23 cellular contexts compared by ENCODE assay signal in genomic region chr9:18720691-18721090, GRCh38.
DNase-seq lines count a peak whose midpoint lies in the region; ATAC-seq and TF ChIP-seq lines count a peak whose summit lies in the region.
"Had no signal": no experiment of that assay in that cellular context is flagged by ENCODE, and none has a peak within 500 bp of the region (broad histone marks: within the 10 kb centered on the region; RNA-seq: fewer than 3 reads in every experiment).

No MANE protein-coding gene starts in this region.

- H3K9me1 ChIP-seq in IMR-90 (ENCODE audit: insufficient read depth, low read length), result no peaks in the 10 kb centered on the region

- no peaks in the 10 kb centered on the region for H3K79me1 ChIP-seq in IMR-90 (ENCODE audit: low read depth in 1 of 2, low read length in 2 of 2)

- H4K20me1 ChIP-seq in IMR-90 (ENCODE audit: insufficient read depth, low read length), result no peaks in the 10 kb centered on the region

- H3K27me3 ChIP-seq in IMR-90 (ENCODE audit: control insufficient read depth, insufficient read depth, low read length) (no peaks in the 10 kb centered on the region), thyroid gland (no peaks in the 10 kb centered on the region)
- no peaks in the 10 kb centered on the region for H3K27me3 ChIP-seq in CD4-positive, alpha-beta memory T cell (ENCODE audit: insufficient read depth, low read length)
- H3K27me3 ChIP-seq: cardiac muscle cell, esophagus muscularis mucosa, sigmoid colon, transverse colon had no signal

- no peak for TF ChIP-seq RAD21 in IMR-90 (IDR thresholded peaks at IDR 0.05; ENCODE audit: low read length)

- no peaks in the 10 kb centered on the region for H3K27me3 Mint-ChIP-seq in CD4-positive, alpha-beta memory T cell
- H3K27me3 Mint-ChIP-seq: activated CD8-positive, alpha-beta T cell treated with anti-CD3 and anti-CD28 coated beads for 36 hours; stimulated activated naive CD8-positive, alpha-beta T cell treated with anti-CD3 and anti-CD28 coated beads, Interleukin-15, Interleukin-2, amounts not matched to agents 100 ng/mL and 50 ng/mL, for 24 hours had no signal

- no peak overlapping the region for H3K4me2 ChIP-seq in IMR-90 (ENCODE audit: low read depth, low read length)

- H3K14ac ChIP-seq in IMR-90 (replicated peaks; ENCODE audit: low read depth, low read length), result no peak overlapping the region

- H3K4me1 Mint-ChIP-seq in CD4-positive, alpha-beta memory T cell, result no peaks in the 10 kb centered on the region
- H3K4me1 Mint-ChIP-seq: CD8-positive, alpha-beta memory T cell had no signal

- no peak overlapping the region for H4K5ac ChIP-seq in IMR-90 (ENCODE audit: low read depth, low read length)

- DNase-seq in IMR-90 (peak; percentile 28), amniotic epithelial cell (ENCODE audit: low read depth) (peak; percentile 84), iris pigment epithelial cell (ENCODE audit: low read depth) (peak; percentile 43), thyroid gland (peak; percentile 44)
- DNase-seq in activated CD4-positive, CD25-positive, alpha-beta regulatory T cell treated with anti-CD3 and anti-CD28 coated beads, Interleukin-2, amount 50 U/mL, for 72 hours, result no peak
- no peak for DNase-seq in CD4-positive, alpha-beta memory T cell
- DNase-seq: activated CD4-positive, CD25-positive, alpha-beta regulatory T cell; activated CD8-positive, alpha-beta T cell treated with anti-CD3 and anti-CD28 coated beads for 36 hours; activated gamma-delta T cell; cortex of kidney; endodermal cell; Karpas-422; kidney; lower lobe of right lung; NCI-H1930; posterior cingulate gyrus; sigmoid colon; transverse colon had no signal

- H3K23ac ChIP-seq in IMR-90 (ENCODE audit: low read depth, low read length), result no peak overlapping the region

- intact Hi-C loops in IMR-90 (cut with micrococcal nuclease) (no loop called here), thyroid gland (cut with DNase I) (no loop called here)
- intact Hi-C loops in CD4-positive, alpha-beta memory T cell (cut with micrococcal nuclease), result no loop called here

- H2BK20ac ChIP-seq in IMR-90 (ENCODE audit: low read depth, low read length), result no peak overlapping the region

- no peak for TF ChIP-seq CTCF in IMR-90 (conservative IDR thresholded peaks at IDR 0.05; ENCODE audit: low read depth, low read length)
- no peak for TF ChIP-seq CTCF in thyroid gland (IDR thresholded peaks at IDR 0.05)

- CTCF ChIA-PET in IMR-90 (lab: Yijun Ruan, JAX), result no interaction called here
- CTCF ChIA-PET in CD4-positive, alpha-beta memory T cell (lab: Charles Lee; ENCODE audit: partially characterized antibody), result no interaction called here

- H3K9ac ChIP-seq in IMR-90 (ENCODE audit: low read depth, low read length), result no peak overlapping the region

- H3K4me3 Mint-ChIP-seq in CD4-positive, alpha-beta memory T cell, result no peak overlapping the region
- H3K4me3 Mint-ChIP-seq: activated CD8-positive, alpha-beta T cell treated with anti-CD3 and anti-CD28 coated beads for 36 hours; CD8-positive, alpha-beta memory T cell; endodermal cell; stimulated activated naive CD8-positive, alpha-beta T cell treated with anti-CD3 and anti-CD28 coated beads, Interleukin-15, Interleukin-2, amounts not matched to agents 100 ng/mL and 50 ng/mL, for 24 hours had no signal

- H3K36me3 ChIP-seq in IMR-90 (ENCODE audit: control insufficient read depth, insufficient read depth, low read length) (no peaks in the 10 kb centered on the region), thyroid gland (no peaks in the 10 kb centered on the region)
- H3K36me3 ChIP-seq in CD4-positive, alpha-beta memory T cell (ENCODE audit: insufficient read depth, low read length), result no peaks in the 10 kb centered on the region
- H3K36me3 ChIP-seq: cardiac muscle cell, lower lobe of right lung, sigmoid colon, transverse colon had no signal

- dilution Hi-C loops in IMR-90 (cut with HindIII; ENCODE audit: low sequenced_read_pairs, unreplicated experiment), result no loop called here

- TF ChIP-seq POLR2A in IMR-90 (IDR thresholded peaks at IDR 0.05; ENCODE audit: low read depth, low read length), result no peak
- TF ChIP-seq POLR2A in thyroid gland (IDR thresholded peaks at IDR 0.05), result no peak

- H3K56ac ChIP-seq in IMR-90 (ENCODE audit: extremely low read depth, insufficient read depth, low read length), result no peak overlapping the region

- POLR2A ChIA-PET in IMR-90 (lab: Charles Lee; ENCODE audit: unreplicated experiment), result no interaction called here
- POLR2A ChIA-PET in CD4-positive, alpha-beta memory T cell (lab: Charles Lee; ENCODE audit: partially characterized antibody), result no interaction called here

- H2BK15ac ChIP-seq in IMR-90 (ENCODE audit: low read depth, low read length), result no peak overlapping the region

- no peak overlapping the region for H3K27ac ChIP-seq in IMR-90 (ENCODE audit: insufficient read depth, low read length)
- H3K27ac ChIP-seq in thyroid gland, result peak overlapping the region; percentile 74 to 86 (median 84)
- H3K27ac ChIP-seq in CD4-positive, alpha-beta memory T cell (ENCODE audit: low read depth, low read length), result no peak overlapping the region
- H3K27ac ChIP-seq: cardiac muscle cell, esophagus muscularis mucosa, lower lobe of right lung, sigmoid colon, transverse colon had no signal

- H3K9me3 Mint-ChIP-seq in CD4-positive, alpha-beta memory T cell, result peaks cover 0 to 2% (median 0%) of the 10 kb centered on the region in 8 donors
- H3K9me3 Mint-ChIP-seq: activated CD8-positive, alpha-beta T cell treated with anti-CD3 and anti-CD28 coated beads for 36 hours; endodermal cell; stimulated activated naive CD8-positive, alpha-beta T cell treated with anti-CD3 and anti-CD28 coated beads, Interleukin-15, Interleukin-2, amounts not matched to agents 100 ng/mL and 50 ng/mL, for 24 hours had no signal

- ATAC-seq in IMR-90 (ENCODE audit: low read depth), result no peak
- no peak for ATAC-seq in HG03354 (IDR thresholded peaks at IDR 0.05; ENCODE audit: poor library complexity, severe bottlenecking, unreplicated experiment)
- ATAC-seq: activated CD8-positive, alpha-beta T cell treated with anti-CD3 and anti-CD28 coated beads for 36 hours had no signal

- no peak overlapping the region for H2BK5ac ChIP-seq in IMR-90 (ENCODE audit: low read depth, low read length, poor library complexity, severe bottlenecking)

- H3K4me1 ChIP-seq in IMR-90 (ENCODE audit: control insufficient read depth, insufficient read depth, low read length) (no peaks in the 10 kb centered on the region), thyroid gland (peaks cover 11 to 17% of the 10 kb centered on the region in 2 donors)
- no peaks in the 10 kb centered on the region for H3K4me1 ChIP-seq in CD4-positive, alpha-beta memory T cell (ENCODE audit: insufficient read depth, low read length)
- H3K4me1 ChIP-seq: esophagus muscularis mucosa, lower lobe of right lung, transverse colon had no signal

- H2BK120ac ChIP-seq in IMR-90 (ENCODE audit: low read depth, low read length), result no peak overlapping the region

- no peak overlapping the region for H2AK9ac ChIP-seq in IMR-90 (replicated peaks; ENCODE audit: low read depth, low read length, poor library complexity)

- H3K9me3 ChIP-seq in IMR-90 (ENCODE audit: control insufficient read depth, insufficient read depth, low read length), result no peaks in the 10 kb centered on the region
- H3K9me3 ChIP-seq in thyroid gland, result no peaks in the 10 kb centered on the region
- no peaks in the 10 kb centered on the region for H3K9me3 ChIP-seq in CD4-positive, alpha-beta memory T cell (ENCODE audit: control insufficient read depth in 1 of 2, low read length in 2 of 2)
- H3K9me3 ChIP-seq: esophagus muscularis mucosa, lower lobe of right lung, sigmoid colon, transverse colon had no signal

- no peak overlapping the region for H2AFZ ChIP-seq in IMR-90 (replicated peaks; ENCODE audit: low read length, poor library complexity)

- WGBS in IMR-90 (ENCODE audit: extremely low coverage in 2 of 2, insufficient read length in 1 of 2), 2 experiments, result no CpG with 5 or more reads among the region's 5 CpGs
- WGBS in thyroid gland, 2 donors, result 64 to 76% methylated on average over 5 of the region's 5 CpGs

- H4K8ac ChIP-seq in IMR-90 (ENCODE audit: low read depth in 2 of 2, low read length in 2 of 2), result no peak overlapping the region

- H3K27ac Mint-ChIP-seq in CD4-positive, alpha-beta memory T cell, result no peak overlapping the region
- H3K27ac Mint-ChIP-seq: activated CD8-positive, alpha-beta T cell treated with anti-CD3 and anti-CD28 coated beads for 36 hours; CD8-positive, alpha-beta memory T cell; endodermal cell; stimulated activated naive CD8-positive, alpha-beta T cell treated with anti-CD3 and anti-CD28 coated beads, Interleukin-15, Interleukin-2, amounts not matched to agents 100 ng/mL and 50 ng/mL, for 24 hours had no signal

- H3K36me3 Mint-ChIP-seq in CD4-positive, alpha-beta memory T cell, result no peaks in the 10 kb centered on the region
- H3K36me3 Mint-ChIP-seq: CD8-positive, alpha-beta memory T cell had no signal

- no peak overlapping the region for H3K18ac ChIP-seq in IMR-90 (ENCODE audit: low read depth, low read length)

- BruUV-seq in IMR-90 (replicated peaks; lab: Mats Ljungman, UMichigan), result no TSS peak

- H2AK5ac ChIP-seq in IMR-90 (ENCODE audit: low read depth, low read length), result no peak overlapping the region

- in situ Hi-C loops in IMR-90 (cut with MboI; ENCODE audit: low sequenced_read_pairs), result no loop called here

- H3K4ac ChIP-seq in IMR-90 (ENCODE audit: low read depth, low read length), result no peak overlapping the region

- no peak overlapping the region for H3K4me3 ChIP-seq in IMR-90 (ENCODE audit: insufficient read depth, low read depth, low read length)
- no peak overlapping the region for H3K4me3 ChIP-seq in thyroid gland (replicated peaks in 1 of 3)
- no peak overlapping the region for H3K4me3 ChIP-seq in CD4-positive, alpha-beta memory T cell (ENCODE audit: low read length in 2 of 2)
- H3K4me3 ChIP-seq: cardiac muscle cell, esophagus muscularis mucosa, lower lobe of right lung, sigmoid colon, transverse colon had no signal

- H4K91ac ChIP-seq in IMR-90 (ENCODE audit: insufficient read depth, low read depth, low read length), result no peak overlapping the region

TF ChIP-seq in IMR-90, 13 proteins besides CTCF, POLR2A, EP300 and RAD21 (continues in another document):
- TF ChIP-seq ELK1 (IDR thresholded peaks at IDR 0.05; ENCODE audit: borderline replicate concordance, low read depth, low read length), result no peak
- no peak for TF ChIP-seq BHLHE40 (IDR thresholded peaks at IDR 0.05; ENCODE audit: low read depth, low read length)
- TF ChIP-seq SMC3 (IDR thresholded peaks at IDR 0.05; ENCODE audit: low read depth, low read length), result no peak

Comparison
In these comparisons a context has a peak if more than half of its experiments do, and no peak if none do; other contexts are left out.
1. DNase-seq: peak in IMR-90 (single experiment), amniotic epithelial cell (single experiment), iris pigment epithelial cell (single experiment) and thyroid gland (2 of 2); none in activated CD4-positive, CD25-positive, alpha-beta regulatory T cell treated with anti-CD3 and anti-CD28 coated beads, Interleukin-2, amount 50 U/mL, for 72 hours (single experiment) and CD4-positive, alpha-beta memory T cell (0 of 5).
2. H3K27ac ChIP-seq: peak in thyroid gland (3 of 3); none in IMR-90 (single experiment) and CD4-positive, alpha-beta memory T cell (single experiment).